In genomic region chr12:62256408-62257079, GRCh38 we compare ENCODE assay signal across 1 cellular context.
TF ChIP-seq lines count a peak whose summit lies in the region.

No MANE protein-coding gene starts in this region.

TF ChIP-seq in GM23338, 12 proteins besides CTCF, POLR2A, EP300 and RAD21 (continued from another document):
- TF ChIP-seq ZNF462 (CRISPR knock-in tag; IDR thresholded peaks at IDR 0.05) = no peak
TF ChIP-seq in GM23338: peak in this region for 0.
